1 cellular context compared by ENCODE assay signal in genomic region chr11:105040703-105041102, GRCh38.
TF ChIP-seq lines count a peak whose summit lies in the region.

No MANE protein-coding gene starts in this region.

TF ChIP-seq in HepG2, 621 proteins besides CTCF, POLR2A, EP300 and RAD21:
- TF ChIP-seq HNF4A (CRISPR knock-in tag; IDR thresholded peaks at IDR 0.05) (peak; percentile 57), NCOA1 (CRISPR knock-in tag; IDR thresholded peaks at IDR 0.05) (no peak)
